ENCODE assay signal across 20 cellular contexts in genomic region chr10:3273966-3274365, GRCh38.
A peak's percentile ranks its signal among the peaks of the same experiment; 100 is the strongest.
DNase-seq lines count a peak whose midpoint lies in the region; ATAC-seq and TF ChIP-seq lines count a peak whose summit lies in the region.
"Had no signal": no experiment of that assay in that cellular context is flagged by ENCODE, and none has a peak within 500 bp of the region (broad histone marks: within the 10 kb centered on the region; RNA-seq: fewer than 3 reads in every experiment).

No MANE protein-coding gene starts in this region.

- H4K20me1 ChIP-seq in GM23338 (replicated peaks; ENCODE audit: insufficient read depth): no peaks in the 10 kb centered on the region
- H4K20me1 ChIP-seq in IMR-90 (ENCODE audit: insufficient read depth, low read length): no peaks in the 10 kb centered on the region

- H3K4me1 ChIP-seq in GM23338 (ENCODE audit: insufficient read depth) (peaks cover 44% of the 10 kb centered on the region), IMR-90 (ENCODE audit: control insufficient read depth, insufficient read depth, low read length) (no peaks in the 10 kb centered on the region), stomach (no peaks in the 10 kb centered on the region)

- no peak overlapping the region for H2BK5ac ChIP-seq in IMR-90 (ENCODE audit: low read depth, low read length, poor library complexity, severe bottlenecking)

- H3K4me2 ChIP-seq in GM23338: no peak overlapping the region
- no peak overlapping the region for H3K4me2 ChIP-seq in IMR-90 (ENCODE audit: low read depth, low read length)

- in situ Hi-C loops in IMR-90 (cut with MboI; ENCODE audit: low sequenced_read_pairs): no loop called here

- no TSS peak for BruUV-seq in IMR-90 (replicated peaks; lab: Mats Ljungman, UMichigan)

- no peak for TF ChIP-seq RAD21 in IMR-90 (IDR thresholded peaks at IDR 0.05; ENCODE audit: low read length)

- H3K4me3 Mint-ChIP-seq in GM23338: no peak overlapping the region
- H3K4me3 Mint-ChIP-seq in neural crest cell: no peak overlapping the region
- H3K4me3 Mint-ChIP-seq in activated CD8-positive, alpha-beta T cell treated with anti-CD3 and anti-CD28 coated beads, Interleukin-2, amount 10 ng/mL, durations not matched to agents 7 days and 5 days: no peak overlapping the region
- H3K4me3 Mint-ChIP-seq: B cell; CD4-positive, CD25-positive, alpha-beta regulatory T cell; CD8-positive, alpha-beta memory T cell had no signal

- no peak overlapping the region for H3K18ac ChIP-seq in IMR-90 (ENCODE audit: low read depth, low read length)

- H3K4me1 Mint-ChIP-seq in GM23338 (peaks cover 53% of the 10 kb centered on the region), neural crest cell (peaks cover 47% of the 10 kb centered on the region)
- H3K4me1 Mint-ChIP-seq in activated CD8-positive, alpha-beta T cell treated with anti-CD3 and anti-CD28 coated beads, Interleukin-2, amount 10 ng/mL, durations not matched to agents 7 days and 5 days (ENCODE audit: low read depth): no peaks in the 10 kb centered on the region
- H3K4me1 Mint-ChIP-seq: B cell; CD4-positive, CD25-positive, alpha-beta regulatory T cell; CD8-positive, alpha-beta memory T cell had no signal

- CTCF ChIA-PET in IMR-90 (lab: Yijun Ruan, JAX): no interaction called here
- CTCF ChIA-PET in activated CD8-positive, alpha-beta T cell treated with anti-CD3 and anti-CD28 coated beads, Interleukin-2, amount 10 ng/mL, durations not matched to agents 7 days and 5 days (lab: Charles Lee): no interaction called here

- no peak overlapping the region for H3K14ac ChIP-seq in IMR-90 (replicated peaks; ENCODE audit: low read depth, low read length)

- H3K23ac ChIP-seq in IMR-90 (ENCODE audit: low read depth, low read length): no peak overlapping the region

- H3K27me3 ChIP-seq in GM23338 (ENCODE audit: insufficient read depth) (no peaks in the 10 kb centered on the region), IMR-90 (ENCODE audit: control insufficient read depth, insufficient read depth, low read length) (peaks cover 11% of the 10 kb centered on the region), stomach (no peaks in the 10 kb centered on the region)

- no peaks in the 10 kb centered on the region for H3K9me3 ChIP-seq in IMR-90 (ENCODE audit: control insufficient read depth, insufficient read depth, low read length)
- no peaks in the 10 kb centered on the region for H3K9me3 ChIP-seq in stomach

- H2AK9ac ChIP-seq in IMR-90 (replicated peaks; ENCODE audit: low read depth, low read length, poor library complexity): no peak overlapping the region

- no peak overlapping the region for H4K91ac ChIP-seq in IMR-90 (ENCODE audit: insufficient read depth, low read depth, low read length)

- H3K4me3 ChIP-seq in GM23338: no peak overlapping the region
- no peak overlapping the region for H3K4me3 ChIP-seq in IMR-90 (ENCODE audit: insufficient read depth, low read depth, low read length)
- H3K4me3 ChIP-seq in stomach: no peak overlapping the region
- H3K4me3 ChIP-seq: GM12878, GM23248 had no signal

- 0 out of 2 replicates have a peak, but pooled peaks cover 5% of the 10 kb centered on the region for H3K9me2 ChIP-seq in GM23338 (ENCODE audit: insufficient read depth)

- dilution Hi-C loops in IMR-90 (cut with HindIII; ENCODE audit: low sequenced_read_pairs, unreplicated experiment): no loop called here

- ATAC-seq in GM23338: peak; percentile 46
- no peak for ATAC-seq in IMR-90 (ENCODE audit: low read depth)
- no peak for ATAC-seq in activated CD8-positive, alpha-beta T cell treated with anti-CD3 and anti-CD28 coated beads, Interleukin-2, amount 10 ng/mL, durations not matched to agents 7 days and 5 days
- ATAC-seq in GM21576 (IDR thresholded peaks at IDR 0.05; ENCODE audit: unreplicated experiment): no peak
- ATAC-seq: GM12878, HepG2 had no signal

- WGBS in IMR-90 (ENCODE audit: extremely low coverage in 2 of 2, insufficient read length in 1 of 2), 2 experiments: 90% methylated on average over 7 of the region's 12 CpGs; no CpG with 5 or more reads in 1 of the 2 experiments
- WGBS in stomach, 5 donors: 76 to 87% (median 85%) methylated on average over 12 of the region's 12 CpGs

- no peaks in the 10 kb centered on the region for H3K79me2 ChIP-seq in GM23338 (replicated peaks; ENCODE audit: insufficient read depth)

- no peaks in the 10 kb centered on the region for H3K9me1 ChIP-seq in IMR-90 (ENCODE audit: insufficient read depth, low read length)

- H3K27me3 Mint-ChIP-seq in GM23338 (ENCODE audit: insufficient read depth, low read depth, poor library complexity) (peaks cover 16% of the 10 kb centered on the region), neural crest cell (ENCODE audit: low read depth) (peaks cover 2% of the 10 kb centered on the region)
- H3K27me3 Mint-ChIP-seq in activated CD8-positive, alpha-beta T cell treated with anti-CD3 and anti-CD28 coated beads, Interleukin-2, amount 10 ng/mL, durations not matched to agents 7 days and 5 days (ENCODE audit: low read depth): peaks cover 16% of the 10 kb centered on the region

- TF ChIP-seq CTCF in GM23338 (conservative IDR thresholded peaks at IDR 0.05; ENCODE audit: low read depth in 2 of 2): no peak
- TF ChIP-seq CTCF in IMR-90 (conservative IDR thresholded peaks at IDR 0.05; ENCODE audit: low read depth, low read length): no peak
- TF ChIP-seq CTCF in neural crest cell (conservative IDR thresholded peaks at IDR 0.05): no peak
- no peak for TF ChIP-seq CTCF in stomach (IDR thresholded peaks at IDR 0.05)

- no peak overlapping the region for H3K4ac ChIP-seq in IMR-90 (ENCODE audit: low read depth, low read length)

- no peaks in the 10 kb centered on the region for H3K36me3 ChIP-seq in GM23338 (ENCODE audit: insufficient read depth)
- H3K36me3 ChIP-seq in IMR-90 (ENCODE audit: control insufficient read depth, insufficient read depth, low read length): no peaks in the 10 kb centered on the region
- H3K36me3 ChIP-seq in stomach: no peaks in the 10 kb centered on the region

- H3K79me1 ChIP-seq in IMR-90 (ENCODE audit: low read depth in 1 of 2, low read length in 2 of 2): no peaks in the 10 kb centered on the region

- no peak overlapping the region for H3K56ac ChIP-seq in IMR-90 (ENCODE audit: extremely low read depth, insufficient read depth, low read length)

- H3F3A ChIP-seq in GM23338 (replicated peaks; ENCODE audit: low read depth): no peaks in the 10 kb centered on the region

- TF ChIP-seq POLR2A in IMR-90 (IDR thresholded peaks at IDR 0.05; ENCODE audit: low read depth, low read length): no peak
- no peak for TF ChIP-seq POLR2A in stomach (IDR thresholded peaks at IDR 0.05)

- no peak for TF ChIP-seq EP300 in stomach (IDR thresholded peaks at IDR 0.05)

- no peaks in the 10 kb centered on the region for H3K36me3 Mint-ChIP-seq in GM23338 (ENCODE audit: low read depth)
- peaks cover 2% of the 10 kb centered on the region for H3K36me3 Mint-ChIP-seq in neural crest cell (ENCODE audit: low read depth)
- H3K36me3 Mint-ChIP-seq in activated CD8-positive, alpha-beta T cell treated with anti-CD3 and anti-CD28 coated beads, Interleukin-2, amount 10 ng/mL, durations not matched to agents 7 days and 5 days (ENCODE audit: low read depth): no peaks in the 10 kb centered on the region
- H3K36me3 Mint-ChIP-seq: CD4-positive, CD25-positive, alpha-beta regulatory T cell; CD8-positive, alpha-beta memory T cell had no signal

- no peak overlapping the region for H4K8ac ChIP-seq in IMR-90 (ENCODE audit: low read depth in 2 of 2, low read length in 2 of 2)

- H3K27ac ChIP-seq in GM23338 (ENCODE audit: low read depth) (no peak overlapping the region), IMR-90 (ENCODE audit: insufficient read depth, low read length) (no peak overlapping the region), stomach (no peak overlapping the region)
- H3K27ac ChIP-seq: GM23248 had no signal

- H2AFZ ChIP-seq in GM23338 (no peak overlapping the region), IMR-90 (replicated peaks; ENCODE audit: low read length, poor library complexity) (no peak overlapping the region)
- H2AFZ ChIP-seq: GM23248 had no signal

- intact Hi-C loops in IMR-90 (cut with micrococcal nuclease): no loop called here
- intact Hi-C loops in stomach (cut with DNase I; ENCODE audit: low total_unique reads): no loop called here

- no peak overlapping the region for H4K5ac ChIP-seq in IMR-90 (ENCODE audit: low read depth, low read length)

- H3K27ac Mint-ChIP-seq in GM23338 (no peak overlapping the region), neural crest cell (ENCODE audit: unreplicated experiment) (peak overlapping the region; percentile 81)
- H3K27ac Mint-ChIP-seq in activated CD8-positive, alpha-beta T cell treated with anti-CD3 and anti-CD28 coated beads, Interleukin-2, amount 10 ng/mL, durations not matched to agents 7 days and 5 days: no peak overlapping the region
- H3K27ac Mint-ChIP-seq: B cell; CD4-positive, CD25-positive, alpha-beta regulatory T cell had no signal

- H3K9ac ChIP-seq in IMR-90 (ENCODE audit: low read depth, low read length): no peak overlapping the region
- H3K9ac ChIP-seq: GM23248 had no signal

- 0 out of 2 replicates have a peak overlapping the region, but pooled peaks have one; percentile 14 for H2AK5ac ChIP-seq in IMR-90 (ENCODE audit: low read depth, low read length)

- no peak overlapping the region for H2BK120ac ChIP-seq in IMR-90 (ENCODE audit: low read depth, low read length)

- H2BK20ac ChIP-seq in IMR-90 (ENCODE audit: low read depth, low read length): no peak overlapping the region

- H3K9me3 Mint-ChIP-seq in GM23338 (peaks cover 8% of the 10 kb centered on the region), neural crest cell (peaks cover 14% of the 10 kb centered on the region)
- H3K9me3 Mint-ChIP-seq in activated CD8-positive, alpha-beta T cell treated with anti-CD3 and anti-CD28 coated beads, Interleukin-2, amount 10 ng/mL, durations not matched to agents 7 days and 5 days (ENCODE audit: insufficient read depth): no peaks in the 10 kb centered on the region
- H3K9me3 Mint-ChIP-seq: CD8-positive, alpha-beta memory T cell had no signal

- H2BK15ac ChIP-seq in IMR-90 (ENCODE audit: low read depth, low read length): no peak overlapping the region

- POLR2A ChIA-PET in IMR-90 (lab: Charles Lee; ENCODE audit: unreplicated experiment): no interaction called here
- POLR2A ChIA-PET in activated CD8-positive, alpha-beta T cell treated with anti-CD3 and anti-CD28 coated beads, Interleukin-2, amount 10 ng/mL, durations not matched to agents 7 days and 5 days (lab: Charles Lee): no interaction called here

- DNase-seq in GM23338 (ENCODE audit: low spot score) (no peak), IMR-90 (no peak), neural crest cell (ENCODE audit: low read depth, low spot score) (no peak), stomach (peak; percentile 9), HK-2 (ENCODE audit: unreplicated experiment) (no peak)
- DNase-seq in activated CD8-positive, alpha-beta T cell treated with anti-CD3 and anti-CD28 coated beads, Interleukin-2, amount 10 ng/mL, durations not matched to agents 7 days and 5 days: no peak
- DNase-seq: C1 segment of cervical spinal cord; CD4-positive, CD25-positive, alpha-beta regulatory T cell; CD8-positive, alpha-beta memory T cell; COR-L47; DMS 273 treated with DMSO at 0.1 percent for 48 hours; DMS53; DND-41; EL; GM23248; H7 had no signal

TF ChIP-seq in GM23338, 12 proteins besides CTCF, POLR2A, EP300 and RAD21 (continues in another document):
- no peak for TF ChIP-seq ZNF331 (CRISPR knock-in tag; IDR thresholded peaks at IDR 0.05; ENCODE audit: low read depth)

TF ChIP-seq in IMR-90, 13 proteins besides CTCF, POLR2A, EP300 and RAD21 (continues in another document):
- TF ChIP-seq FOS (IDR thresholded peaks at IDR 0.05; ENCODE audit: low read depth, low read length): no peak
